In genomic region chr2:173101687-173102086, GRCh38 we compare ENCODE assay signal across 8 cellular contexts. TPM values are rescaled to one million over a fixed set of nuclear protein-coding genes. Genes with fewer than 3 reads are reported as not detected.
A peak's percentile ranks its signal among the peaks of the same experiment; 100 is the strongest.
DNase-seq lines count a peak whose midpoint lies in the region; ATAC-seq, FAIRE-seq and TF ChIP-seq lines count a peak whose summit lies in the region.

No MANE protein-coding gene starts in this region.

- H3K79me2 ChIP-seq in keratinocyte (ENCODE audit: control insufficient read depth, insufficient read depth, low read length): peaks cover 18% of the 10 kb centered on the region

- no peaks in the 10 kb centered on the region for H3K27me3 ChIP-seq in keratinocyte (ENCODE audit: control insufficient read depth, extremely low read depth, insufficient read depth, low read length)

- H3K4me3 ChIP-seq in keratinocyte (ENCODE audit: control insufficient read depth in 2 of 3, extremely low read depth in 1 of 3, insufficient read depth in 2 of 3, low read depth in 1 of 3, low read length in 3 of 3): no peak overlapping the region

- peak overlapping the region; percentile 30 for H3K27ac ChIP-seq in keratinocyte (ENCODE audit: control insufficient read depth, insufficient read depth, low read length)

- DNase-seq in GM18507 (ENCODE audit: extremely low spot score, insufficient read length, low read depth) (no peak), MV-4-11 (lab: John Stamatoyannopoulos, UW) (peak; percentile 53), keratinocyte (ENCODE audit: low read depth, low spot score) (no peak), occipital lobe (lab: John Stamatoyannopoulos, UW) (no peak), GF-D8 (lab: John Stamatoyannopoulos, UW) (no peak), NCI-H446 treated with DMSO at 0.1 percent for 48 hours (lab: John Stamatoyannopoulos, UW) (no peak), iPS-NIHi7 (ENCODE audit: extremely low spot score) (no peak)

- dilution Hi-C loops in keratinocyte (cut with MboI; ENCODE audit: extremely low pct_ligation_motif_present, low sequenced_read_pairs): no loop called here

- H3K9ac ChIP-seq in keratinocyte (ENCODE audit: control insufficient read depth, extremely low read depth, insufficient read depth, low read length): no peak overlapping the region

- H3K4me1 ChIP-seq in keratinocyte (ENCODE audit: control insufficient read depth, extremely low read depth, insufficient read depth, low read length): peaks cover 7% of the 10 kb centered on the region

- no peak overlapping the region for H2AFZ ChIP-seq in keratinocyte (ENCODE audit: control insufficient read depth, low read length)

- no peaks in the 10 kb centered on the region for H3K9me1 ChIP-seq in keratinocyte (ENCODE audit: control insufficient read depth, extremely low read depth, insufficient read depth, low read length)

- FAIRE-seq in GM18507 (lab: Jason Lieb, UNC) (peak; percentile 51), keratinocyte (lab: Jason Lieb, UNC) (no peak)

- ATAC-seq in GM21447 (IDR thresholded peaks at IDR 0.05; ENCODE audit: unreplicated experiment): peak; percentile 79

- no peaks in the 10 kb centered on the region for H4K20me1 ChIP-seq in keratinocyte (ENCODE audit: control insufficient read depth, extremely low read depth, insufficient read depth, low read length)

- no peak for TF ChIP-seq CTCF in keratinocyte (optimal IDR thresholded peaks at IDR 0.05 in 1 of 3, IDR thresholded peaks at IDR 0.05 in 1 of 3, conservative IDR thresholded peaks at IDR 0.05 in 1 of 3; ENCODE audit: extremely low read depth in 1 of 3, insufficient read depth in 2 of 3, low read length in 3 of 3)

- H3K36me3 ChIP-seq in keratinocyte (ENCODE audit: control insufficient read depth in 2 of 2, extremely low read depth in 1 of 2, insufficient read depth in 2 of 2, low read length in 2 of 2): peaks cover 2 to 8% of the 10 kb centered on the region in 2 experiments

- H3K4me2 ChIP-seq in keratinocyte (ENCODE audit: control insufficient read depth, extremely low read depth, insufficient read depth, low read depth, low read length): no peak overlapping the region

- H3K9me3 ChIP-seq in keratinocyte (ENCODE audit: control insufficient read depth, low read depth, low read length): no peaks in the 10 kb centered on the region

RNA-seq across cellular contexts. Expression of gene MAP3K20, which starts 26.0 kb away (rescaled TPM):
- 23.9 to 31.7 TPM (median 28.1 TPM) in 3 replicates for polyA plus RNA-seq in keratinocyte
- 16.6 TPM for polyA plus RNA-seq in keratinocyte (2011; ENCODE audit: low read depth)
- 18.3 and 35.3 TPM in 2 replicates for polyA plus RNA-seq in keratinocyte (2011; cell fraction: cytosol; rRNA removed)
- 21.7 and 21.9 TPM in 2 replicates for polyA plus RNA-seq in keratinocyte (2011; cell fraction: nucleus; rRNA removed)
- 17.5 and 24.7 TPM in 2 replicates for polyA plus RNA-seq in keratinocyte (2012; ENCODE audit: low replicate concordance)
- 8.5 to 72.1 TPM (median 43.9 TPM) in 3 replicates for polyA minus RNA-seq in keratinocyte
- polyA minus RNA-seq in keratinocyte (2011; cell fraction: cytosol; rRNA and poly(A)+ RNA removed): 59.5 TPM
- 16.7 and 40.3 TPM in 2 replicates for polyA minus RNA-seq in keratinocyte (2011; cell fraction: nucleus; rRNA and poly(A)+ RNA removed)
- total RNA-seq in occipital lobe: 14.2 TPM
